ENCODE assay signal across 8 cellular contexts in the genomic region with DNA sequence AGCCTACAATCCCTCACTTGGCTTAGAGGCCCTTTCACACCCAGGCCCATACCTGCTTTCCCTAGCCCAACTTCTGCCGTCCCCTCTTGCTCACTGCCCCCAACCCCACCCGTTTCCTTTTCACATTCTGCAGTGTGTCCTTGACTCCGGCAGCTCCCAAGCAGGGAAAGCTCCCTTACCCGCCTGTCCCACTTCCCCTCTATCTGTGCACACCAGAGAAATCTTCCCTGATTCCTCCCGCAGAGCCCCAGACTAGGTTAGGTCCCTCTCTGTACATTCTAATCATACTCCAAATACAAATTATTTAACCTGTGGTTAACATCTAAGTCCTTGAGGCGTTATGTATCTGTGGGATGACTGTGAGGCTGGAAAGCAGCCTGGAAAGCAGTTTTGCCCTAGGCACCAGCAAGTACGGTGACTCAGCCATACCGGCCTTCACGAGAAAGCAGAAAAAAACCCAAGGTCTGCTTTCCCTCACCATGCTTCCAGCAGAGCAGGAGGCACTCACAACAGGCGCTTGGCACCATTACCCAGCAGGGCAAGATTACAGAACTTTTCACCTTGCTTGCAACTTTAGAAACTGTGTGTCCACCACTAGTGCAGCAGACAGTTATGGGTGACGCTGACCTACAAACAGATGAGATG. TPM values are rescaled to one million over a fixed set of nuclear protein-coding genes. Genes with fewer than 3 reads are reported as not detected.
DNase-seq lines count a peak whose midpoint lies in the region; ATAC-seq and TF ChIP-seq lines count a peak whose summit lies in the region.

No MANE protein-coding gene starts in this region.

- DNase-seq in AG09319 (ENCODE audit: extremely low read depth, low read depth) (peak; percentile 90), IMR-90 (peak; percentile 98), coronary artery (ENCODE audit: low spot score) (no peak), mucosa of gallbladder (ENCODE audit: low spot score) (peak; percentile 56), LoVo (ENCODE audit: low spot score) (no peak)

- no peaks in the 10 kb centered on the region for H3K36me3 ChIP-seq in IMR-90 (ENCODE audit: control insufficient read depth, insufficient read depth, low read length)

- WGBS in IMR-90 (ENCODE audit: extremely low coverage in 2 of 2, insufficient read length in 1 of 2), 2 experiments, result 100% methylated on average over 2 of the region's 11 CpGs; no CpG with 5 or more reads in 1 of the 2 experiments

- no peak for TF ChIP-seq RAD21 in IMR-90 (IDR thresholded peaks at IDR 0.05; ENCODE audit: low read length)

- CTCF ChIA-PET in IMR-90 (lab: Yijun Ruan, JAX), result no interaction called here

- H2AK5ac ChIP-seq in IMR-90 (ENCODE audit: low read depth, low read length), result peak overlapping the region; percentile 47; the same call in 1 of the 2 replicates

- no peaks in the 10 kb centered on the region for H3K27me3 ChIP-seq in IMR-90 (ENCODE audit: control insufficient read depth, insufficient read depth, low read length)

- H3K27ac ChIP-seq in IMR-90 (ENCODE audit: insufficient read depth, low read length) (peak overlapping the region; percentile 67), coronary artery (peak overlapping the region; percentile 54 to 56)

- H3K18ac ChIP-seq in IMR-90 (ENCODE audit: low read depth, low read length), result no peak overlapping the region; the same call in none of the 2 replicates

- peak overlapping the region; percentile 14 for H3K4me2 ChIP-seq in IMR-90 (ENCODE audit: low read depth, low read length)

- peak overlapping the region; percentile 32 for H2BK5ac ChIP-seq in IMR-90 (ENCODE audit: low read depth, low read length, poor library complexity, severe bottlenecking)

- peak overlapping the region; percentile 65 for H4K91ac ChIP-seq in IMR-90 (ENCODE audit: insufficient read depth, low read depth, low read length)

- peak overlapping the region; percentile 53 for H2AFZ ChIP-seq in IMR-90 (replicated peaks; ENCODE audit: low read length, poor library complexity)

- H3K23ac ChIP-seq in IMR-90 (ENCODE audit: low read depth, low read length), result peak overlapping the region; percentile 6; the same call in 1 of the 2 replicates

- in situ Hi-C loops in IMR-90 (cut with MboI; ENCODE audit: low sequenced_read_pairs), result no loop called here

- peak overlapping the region; percentile 82 for H2BK20ac ChIP-seq in IMR-90 (ENCODE audit: low read depth, low read length)

- no peak overlapping the region for H3K56ac ChIP-seq in IMR-90 (ENCODE audit: extremely low read depth, insufficient read depth, low read length)

- peaks cover 26 to 71% of the 10 kb centered on the region in 2 experiments for H3K79me1 ChIP-seq in IMR-90 (ENCODE audit: low read depth in 1 of 2, low read length in 2 of 2)

- H3K4ac ChIP-seq in IMR-90 (ENCODE audit: low read depth, low read length), result peak overlapping the region; percentile 86

- H3K4me3 ChIP-seq in IMR-90 (ENCODE audit: insufficient read depth, low read depth, low read length) (no peak overlapping the region), coronary artery (no peak overlapping the region)

- peak overlapping the region; percentile 64 for H2BK120ac ChIP-seq in IMR-90 (ENCODE audit: low read depth, low read length)

- POLR2A ChIA-PET in IMR-90 (lab: Charles Lee; ENCODE audit: unreplicated experiment), result no interaction called here

- peak; percentile 89 for ATAC-seq in IMR-90 (ENCODE audit: low read depth)
- ATAC-seq in HG03571 (IDR thresholded peaks at IDR 0.05; ENCODE audit: unreplicated experiment), result no peak
- ATAC-seq in GM18511 (IDR thresholded peaks at IDR 0.05; ENCODE audit: unreplicated experiment), result no peak
- ATAC-seq in GM21423 (IDR thresholded peaks at IDR 0.05; ENCODE audit: unreplicated experiment), result no peak

- H3K14ac ChIP-seq in IMR-90 (replicated peaks; ENCODE audit: low read depth, low read length), result peak overlapping the region; percentile 73

- peak overlapping the region; percentile 0 for H2AK9ac ChIP-seq in IMR-90 (replicated peaks; ENCODE audit: low read depth, low read length, poor library complexity)

- TF ChIP-seq CTCF in AG09319 (IDR thresholded peaks at IDR 0.05; ENCODE audit: low read depth, low read length) (no peak), IMR-90 (conservative IDR thresholded peaks at IDR 0.05; ENCODE audit: low read depth, low read length) (no peak), coronary artery (IDR thresholded peaks at IDR 0.05) (no peak)

- H2BK15ac ChIP-seq in IMR-90 (ENCODE audit: low read depth, low read length), result peak overlapping the region; percentile 73; the same call in 1 of the 3 replicates

- H3K9me1 ChIP-seq in IMR-90 (ENCODE audit: insufficient read depth, low read length), result peaks cover 18% of the 10 kb centered on the region

- no peak for TF ChIP-seq POLR2A in IMR-90 (IDR thresholded peaks at IDR 0.05; ENCODE audit: low read depth, low read length)

- intact Hi-C loops in IMR-90 (cut with micrococcal nuclease), result no loop called here

- peak overlapping the region; percentile 22 to 44; a peak in 3 of 4 replicates for H4K8ac ChIP-seq in IMR-90 (ENCODE audit: low read depth in 2 of 2, low read length in 2 of 2)

- no peak overlapping the region for H4K5ac ChIP-seq in IMR-90 (ENCODE audit: low read depth, low read length)

- dilution Hi-C loops in IMR-90 (cut with HindIII; ENCODE audit: low sequenced_read_pairs, unreplicated experiment), result no loop called here

- peaks cover 36% of the 10 kb centered on the region for H4K20me1 ChIP-seq in IMR-90 (ENCODE audit: insufficient read depth, low read length)

- no TSS peak for BruUV-seq in IMR-90 (replicated peaks; lab: Mats Ljungman, UMichigan)

- no peaks in the 10 kb centered on the region for H3K9me3 ChIP-seq in IMR-90 (ENCODE audit: control insufficient read depth, insufficient read depth, low read length)

- peaks cover 23% of the 10 kb centered on the region for H3K4me1 ChIP-seq in IMR-90 (ENCODE audit: control insufficient read depth, insufficient read depth, low read length)

- no peak overlapping the region for H3K9ac ChIP-seq in IMR-90 (ENCODE audit: low read depth, low read length)

TF ChIP-seq in IMR-90, 13 proteins besides CTCF, POLR2A, EP300 and RAD21:
- peak; percentile 70 for TF ChIP-seq MAFK (IDR thresholded peaks at IDR 0.05; ENCODE audit: low read depth, low read length)
- peak; percentile 75; the same call in 1 of the 2 replicates for TF ChIP-seq NFE2L2 (IDR thresholded peaks at IDR 0.05; ENCODE audit: low read depth, low read length)
- TF ChIP-seq CHD1 (IDR thresholded peaks at IDR 0.05; ENCODE audit: low read depth, low read length), result peak; percentile 54; the same call in 1 of the 2 replicates
- TF ChIP-seq RFX5 (IDR thresholded peaks at IDR 0.05; ENCODE audit: low read depth, low read length), result no peak
- no peak for TF ChIP-seq SMC3 (IDR thresholded peaks at IDR 0.05; ENCODE audit: low read depth, low read length)
- TF ChIP-seq FOS (IDR thresholded peaks at IDR 0.05; ENCODE audit: low read depth, low read length), result peak; percentile 83
- no peak for TF ChIP-seq CEBPB (IDR thresholded peaks at IDR 0.05; ENCODE audit: low read depth, low read length)
- peak; percentile 70 for TF ChIP-seq MXI1 (IDR thresholded peaks at IDR 0.05; ENCODE audit: borderline replicate concordance, low read depth, low read length)
- TF ChIP-seq, protein P1, sequence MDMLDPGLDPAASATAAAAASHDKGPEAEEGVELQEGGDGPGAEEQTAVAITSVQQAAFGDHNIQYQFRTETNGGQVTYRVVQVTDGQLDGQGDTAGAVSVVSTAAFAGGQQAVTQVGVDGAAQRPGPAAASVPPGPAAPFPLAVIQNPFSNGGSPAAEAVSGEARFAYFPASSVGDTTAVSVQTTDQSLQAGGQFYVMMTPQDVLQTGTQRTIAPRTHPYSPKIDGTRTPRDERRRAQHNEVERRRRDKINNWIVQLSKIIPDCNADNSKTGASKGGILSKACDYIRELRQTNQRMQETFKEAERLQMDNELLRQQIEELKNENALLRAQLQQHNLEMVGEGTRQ (IDR thresholded peaks at IDR 0.05; ENCODE audit: low read depth, low read length), result no peak
- peak; percentile 43 for TF ChIP-seq RCOR1 (IDR thresholded peaks at IDR 0.05; ENCODE audit: insufficient replicate concordance, low read length)
- peak; percentile 54 for TF ChIP-seq BHLHE40 (IDR thresholded peaks at IDR 0.05; ENCODE audit: low read depth, low read length)

RNA-seq across cellular contexts. Expression of a gene that starts 22.3 kb away (rescaled TPM):
- 42.3 and 50.5 TPM in 2 replicates for total RNA-seq in IMR-90 (2012; rRNA removed)
- 29.7 and 32.1 TPM in 2 replicates for polyA plus RNA-seq in IMR-90 (2012; rRNA removed)
- 9.0 and 11.1 TPM in 2 replicates for polyA plus RNA-seq in IMR-90 (2012; cell fraction: cytosol; rRNA removed)
- 13.4 and 51.1 TPM in 2 replicates for polyA plus RNA-seq in IMR-90 (2012; cell fraction: nucleus; rRNA removed; ENCODE audit: low replicate concordance)
- 83.3 TPM for total RNA-seq in mucosa of gallbladder

Comparison
In these comparisons a context has a peak if more than half of its experiments do, and no peak if none do; other contexts are left out.
1. DNase-seq: peak in AG09319 (single experiment), IMR-90 (single experiment) and mucosa of gallbladder (single experiment); none in coronary artery (single experiment) and LoVo (single experiment).